15 cellular contexts compared by ENCODE assay signal in the genomic region with DNA sequence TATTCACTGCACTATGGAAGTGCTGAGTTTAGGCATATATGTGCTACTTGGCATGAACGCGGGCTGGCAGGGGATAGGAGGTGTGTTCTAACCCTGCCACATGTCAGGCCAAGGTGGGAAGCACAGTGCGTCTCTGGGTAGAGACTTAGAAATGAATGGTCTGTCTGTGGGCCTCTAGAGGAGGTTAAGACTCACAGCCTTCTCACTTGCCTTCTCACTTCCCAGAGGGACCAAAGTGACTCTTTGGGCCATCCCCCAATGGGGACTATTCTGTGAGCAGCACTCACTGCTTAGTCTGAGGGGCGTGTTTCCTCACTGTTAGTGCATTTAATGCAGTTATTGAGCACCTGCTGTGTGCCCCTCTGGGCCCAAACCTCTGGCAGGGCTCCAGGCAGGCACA. TPM values are rescaled to one million over a fixed set of nuclear protein-coding genes. Genes with fewer than 3 reads are reported as not detected.
DNase-seq lines count a peak whose midpoint lies in the region; ATAC-seq, FAIRE-seq and TF ChIP-seq lines count a peak whose summit lies in the region.
"Had no signal": no experiment of that assay in that cellular context is flagged by ENCODE, and none has a peak within 500 bp of the region (broad histone marks: within the 10 kb centered on the region; RNA-seq: fewer than 3 reads in every experiment).

No MANE protein-coding gene starts in this region.

- H3K36me3 ChIP-seq in IMR-90 (ENCODE audit: control insufficient read depth, insufficient read depth, low read length), result peaks cover 5% of the 10 kb centered on the region; the same call in 1 of the 2 replicates
- peaks cover 5% of the 10 kb centered on the region; the same call in 2 of the 3 replicates for H3K36me3 ChIP-seq in K562 (ENCODE audit: control insufficient read depth, insufficient read depth, low read length)
- no peaks in the 10 kb centered on the region for H3K36me3 ChIP-seq in HepG2 (replicated peaks in 1 of 2; ENCODE audit: control insufficient read depth in 1 of 2, insufficient read depth in 2 of 2, low read length in 2 of 2)
- H3K36me3 ChIP-seq in urinary bladder (ENCODE audit: insufficient read depth), result no peaks in the 10 kb centered on the region
- no peaks in the 10 kb centered on the region for H3K36me3 ChIP-seq in CD4-positive, alpha-beta memory T cell (ENCODE audit: insufficient read depth, low read length)
- no peaks in the 10 kb centered on the region for H3K36me3 ChIP-seq in neuronal stem cell (replicated peaks in 1 of 2; ENCODE audit: control insufficient read depth in 2 of 2, insufficient read depth in 2 of 2, low read length in 2 of 2)

- H3K18ac ChIP-seq in IMR-90 (ENCODE audit: low read depth, low read length) (no peak overlapping the region), neuronal stem cell (ENCODE audit: low read length) (no peak overlapping the region)

- no peak overlapping the region for H2AFZ ChIP-seq in IMR-90 (replicated peaks; ENCODE audit: low read length, poor library complexity)
- no peak overlapping the region for H2AFZ ChIP-seq in K562 (ENCODE audit: low read depth, low read length)
- no peak overlapping the region for H2AFZ ChIP-seq in HepG2 (ENCODE audit: low read length)
- no peak overlapping the region for H2AFZ ChIP-seq in neuronal stem cell (ENCODE audit: low read length)

- H3K14ac ChIP-seq in IMR-90 (replicated peaks; ENCODE audit: low read depth, low read length) (no peak overlapping the region), neuronal stem cell (ENCODE audit: low read length) (no peak overlapping the region)

- DNase-seq in IMR-90 (no peak), K562 (ENCODE audit: extremely low read depth in 1 of 4, low spot score in 3 of 4) (no peak), HepG2 (ENCODE audit: low spot score) (no peak), neuronal stem cell (ENCODE audit: low spot score) (no peak)
- DNase-seq in CD4-positive, alpha-beta memory T cell, result no peak
- DNase-seq: DMS 273 treated with DMSO at 0.1 percent for 48 hours, HCEC 1CT, KBM-7, NCI-H1092, NCI-H1694 treated with DMSO at 0.1 percent for 48 hours, NCI-H774 had no signal

- H3K9me3 Mint-ChIP-seq in CD4-positive, alpha-beta memory T cell, result no peaks in the 10 kb centered on the region

- TF ChIP-seq EP300 in K562 (IDR thresholded peaks at IDR 0.05; ENCODE audit: low read length) (no peak), HepG2 (IDR thresholded peaks at IDR 0.05; ENCODE audit: low read depth in 2 of 2, low read length in 2 of 2) (no peak), HepG2 (CRISPR knock-in tag; IDR thresholded peaks at IDR 0.05; ENCODE audit: borderline replicate concordance) (no peak)

- H3K4me2 ChIP-seq in IMR-90 (ENCODE audit: low read depth, low read length), result no peak overlapping the region
- H3K4me2 ChIP-seq in K562 (ENCODE audit: insufficient read depth, low read length), result peak overlapping the region; percentile 25
- H3K4me2 ChIP-seq in HepG2 (ENCODE audit: low read depth, low read length), result no peak overlapping the region
- no peak overlapping the region for H3K4me2 ChIP-seq in neuronal stem cell (ENCODE audit: insufficient read depth, low read length, poor library complexity, severe bottlenecking)

- H2BK120ac ChIP-seq in IMR-90 (ENCODE audit: low read depth, low read length), result no peak overlapping the region
- no peak overlapping the region for H2BK120ac ChIP-seq in neuronal stem cell (ENCODE audit: low read depth, low read length)

- H3K4ac ChIP-seq in IMR-90 (ENCODE audit: low read depth, low read length) (no peak overlapping the region), neuronal stem cell (ENCODE audit: low read length) (no peak overlapping the region)

- H3K4me3 Mint-ChIP-seq in CD4-positive, alpha-beta memory T cell, result peak overlapping the region in 3 of 8 donors; percentile 21 to 68 (median 29)

- H3K79me2 ChIP-seq in K562 (ENCODE audit: control insufficient read depth, insufficient read depth, low read length), result peaks cover 40% of the 10 kb centered on the region
- peaks cover 21% of the 10 kb centered on the region for H3K79me2 ChIP-seq in HepG2 (ENCODE audit: insufficient read depth, low read length)

- H3K9ac ChIP-seq in IMR-90 (ENCODE audit: low read depth, low read length) (no peak overlapping the region), K562 (ENCODE audit: insufficient read depth in 1 of 2, low read depth in 2 of 2, low read length in 2 of 2) (peak overlapping the region in 1 of 2 experiments; percentile 38; a peak in 2 of 4 replicates), HepG2 (ENCODE audit: insufficient read depth, low read depth, low read length) (no peak overlapping the region), neuronal stem cell (ENCODE audit: low read depth, low read length, poor library complexity) (no peak overlapping the region)

- H2AK9ac ChIP-seq in IMR-90 (replicated peaks; ENCODE audit: low read depth, low read length, poor library complexity), result no peak overlapping the region

- H3K4me3 ChIP-seq in IMR-90 (ENCODE audit: insufficient read depth, low read depth, low read length), result no peak overlapping the region
- no peak overlapping the region for H3K4me3 ChIP-seq in K562
- H3K4me3 ChIP-seq in HepG2 (replicated peaks in 1 of 3; ENCODE audit: insufficient read depth in 1 of 3, low read depth in 2 of 3, low read length in 3 of 3), result no peak overlapping the region
- H3K4me3 ChIP-seq in urinary bladder (ENCODE audit: low read depth, low read length), result peak overlapping the region; percentile 6
- no peak overlapping the region for H3K4me3 ChIP-seq in CD4-positive, alpha-beta memory T cell (ENCODE audit: low read length in 2 of 2)
- H3K4me3 ChIP-seq in neuronal stem cell (ENCODE audit: low read length in 2 of 2), result no peak overlapping the region
- H3K4me3 ChIP-seq: SK-N-MC had no signal

- FAIRE-seq in K562 (lab: Jason Lieb, UNC) (no peak), HepG2 (lab: Jason Lieb, UNC) (no peak)

- H3K27me3 ChIP-seq in IMR-90 (ENCODE audit: control insufficient read depth, insufficient read depth, low read length), result peaks cover 45% of the 10 kb centered on the region
- H3K27me3 ChIP-seq in K562 (ENCODE audit: control insufficient read depth in 2 of 2, insufficient read depth in 2 of 2, low read length in 2 of 2), result no peaks in the 10 kb centered on the region
- H3K27me3 ChIP-seq in HepG2 (ENCODE audit: control insufficient read depth in 1 of 2, insufficient read depth in 2 of 2, low read length in 2 of 2), result no peaks in the 10 kb centered on the region
- peaks cover 33% of the 10 kb centered on the region for H3K27me3 ChIP-seq in CD4-positive, alpha-beta memory T cell (ENCODE audit: insufficient read depth, low read length)
- peaks cover 69 to 98% (median 93%) of the 10 kb centered on the region in 3 experiments for H3K27me3 ChIP-seq in neuronal stem cell (ENCODE audit: control insufficient read depth in 3 of 3, insufficient read depth in 3 of 3, low read depth in 1 of 3, low read length in 3 of 3)

- H2AK5ac ChIP-seq in IMR-90 (ENCODE audit: low read depth, low read length) (peak overlapping the region; percentile 71; the same call in 1 of the 2 replicates), neuronal stem cell (ENCODE audit: low read depth, low read length) (no peak overlapping the region)

- H3K4me1 ChIP-seq in IMR-90 (ENCODE audit: control insufficient read depth, insufficient read depth, low read length), result peaks cover 12% of the 10 kb centered on the region; the same call in 1 of the 2 replicates
- peaks cover 19 to 43% of the 10 kb centered on the region in 2 experiments for H3K4me1 ChIP-seq in K562 (replicated peaks in 1 of 2; ENCODE audit: control insufficient read depth in 2 of 2, insufficient read depth in 2 of 2, low read length in 2 of 2)
- peaks cover 18% of the 10 kb centered on the region for H3K4me1 ChIP-seq in HepG2 (ENCODE audit: insufficient read depth, low read length)
- no peaks in the 10 kb centered on the region for H3K4me1 ChIP-seq in urinary bladder (ENCODE audit: insufficient read depth)
- H3K4me1 ChIP-seq in CD4-positive, alpha-beta memory T cell (ENCODE audit: insufficient read depth, low read length), result peaks cover 26% of the 10 kb centered on the region
- H3K4me1 ChIP-seq in neuronal stem cell (ENCODE audit: control insufficient read depth in 2 of 2, insufficient read depth in 1 of 2, low read depth in 1 of 2, low read length in 2 of 2), result peaks cover 3 to 10% of the 10 kb centered on the region in 2 donors

- H3K23ac ChIP-seq in IMR-90 (ENCODE audit: low read depth, low read length), result no peak overlapping the region
- H3K23ac ChIP-seq in neuronal stem cell (ENCODE audit: low read depth, low read length, poor library complexity), result no peak overlapping the region

- dilution Hi-C loops in IMR-90 (cut with HindIII; ENCODE audit: low sequenced_read_pairs, unreplicated experiment), result no loop called here

- no peak overlapping the region for H3K56ac ChIP-seq in IMR-90 (ENCODE audit: extremely low read depth, insufficient read depth, low read length)

- TF ChIP-seq RAD21 in IMR-90 (IDR thresholded peaks at IDR 0.05; ENCODE audit: low read length), result no peak
- TF ChIP-seq RAD21 in K562 (CRISPR knock-in tag; conservative IDR thresholded peaks at IDR 0.05 in 1 of 2, IDR thresholded peaks at IDR 0.05 in 1 of 2), result no peak
- TF ChIP-seq RAD21 in HepG2 (CRISPR knock-in tag; IDR thresholded peaks at IDR 0.05), result no peak

- H3K9me3 ChIP-seq in IMR-90 (ENCODE audit: control insufficient read depth, insufficient read depth, low read length) (peaks cover 11% of the 10 kb centered on the region; the same call in 1 of the 2 replicates), K562 (replicated peaks; ENCODE audit: control insufficient read depth, insufficient read depth, low read depth, low read length) (no peaks in the 10 kb centered on the region), HepG2 (ENCODE audit: low read length) (no peaks in the 10 kb centered on the region), neuronal stem cell (replicated peaks in 1 of 2; ENCODE audit: control insufficient read depth in 2 of 2, insufficient read depth in 1 of 2, low read depth in 1 of 2, low read length in 2 of 2) (peaks cover 0 to 2% of the 10 kb centered on the region in 2 donors)
- no peaks in the 10 kb centered on the region for H3K9me3 ChIP-seq in CD4-positive, alpha-beta memory T cell (ENCODE audit: control insufficient read depth in 1 of 2, low read length in 2 of 2)

- in situ Hi-C loops in IMR-90 (cut with MboI; ENCODE audit: low sequenced_read_pairs), result no loop called here
- in situ Hi-C loops in K562 (cut with MboI), result no loop called here
- in situ Hi-C loops in HepG2 (cut with HindIII; ENCODE audit: extremely low pct_ligation_motif_present, low pct_unique_long_range_greater_than_20kb), result loop anchor here (10.0 kb wide), 2 partner anchors 148 to 298 kb away; no protein-coding TSS in a partner anchor

- H4K20me1 ChIP-seq in IMR-90 (ENCODE audit: insufficient read depth, low read length), result peaks cover 9% of the 10 kb centered on the region; the same call in 1 of the 2 replicates
- H4K20me1 ChIP-seq in K562 (replicated peaks; ENCODE audit: control insufficient read depth, insufficient read depth, low read length), result no peaks in the 10 kb centered on the region
- no peaks in the 10 kb centered on the region for H4K20me1 ChIP-seq in HepG2 (ENCODE audit: insufficient read depth, low read length)

- POLR2A ChIA-PET in IMR-90 (lab: Charles Lee; ENCODE audit: unreplicated experiment) (no interaction called here), K562 (lab: Yijun Ruan, JAX) (interaction anchor here (0.6 to 2.2 kb wide), 4 partner anchors 10 to 38 kb away, joined by 3 to 6 read pairs (median 4); no protein-coding TSS in a partner anchor), HepG2 (lab: Yijun Ruan, JAX) (no interaction called here)
- POLR2A ChIA-PET in CD4-positive, alpha-beta memory T cell (lab: Charles Lee; ENCODE audit: partially characterized antibody), result no interaction called here

- no TSS peak for BruUV-seq in IMR-90 (replicated peaks; lab: Mats Ljungman, UMichigan)
- BruUV-seq in K562 (replicated peaks; lab: Mats Ljungman, UMichigan), result no TSS peak
- no TSS peak for BruUV-seq in HepG2 (replicated peaks; lab: Mats Ljungman, UMichigan)

- peaks cover 48 to 54% of the 10 kb centered on the region in 2 donors for H3K27me3 Mint-ChIP-seq in CD4-positive, alpha-beta memory T cell

- no peak overlapping the region for H4K91ac ChIP-seq in IMR-90 (ENCODE audit: insufficient read depth, low read depth, low read length)
- H4K91ac ChIP-seq in neuronal stem cell (ENCODE audit: low read depth, low read length, poor library complexity), result no peak overlapping the region

- peaks cover 11 to 39% (median 22%) of the 10 kb centered on the region in 4 donors for H3K4me1 Mint-ChIP-seq in CD4-positive, alpha-beta memory T cell

- TF ChIP-seq POLR2A in IMR-90 (IDR thresholded peaks at IDR 0.05; ENCODE audit: low read depth, low read length) (no peak), K562 (conservative IDR thresholded peaks at IDR 0.05) (no peak), HepG2 (IDR thresholded peaks at IDR 0.05; ENCODE audit: insufficient read depth in 1 of 2, low read depth in 2 of 2, low read length in 2 of 2) (no peak), GM18505 (IDR thresholded peaks at IDR 0.05; ENCODE audit: borderline replicate concordance, extremely low read depth, insufficient read depth, insufficient read length) (no peak)

- H4K5ac ChIP-seq in IMR-90 (ENCODE audit: low read depth, low read length), result no peak overlapping the region; the same call in 1 of the 2 replicates

- H3K79me1 ChIP-seq in IMR-90 (ENCODE audit: low read depth in 1 of 2, low read length in 2 of 2) (peaks cover 3 to 9% of the 10 kb centered on the region in 2 experiments; a peak in 1 of 4 replicates), neuronal stem cell (ENCODE audit: low read depth, low read length) (no peaks in the 10 kb centered on the region)

- no peak overlapping the region for H3K27ac Mint-ChIP-seq in CD4-positive, alpha-beta memory T cell

- CTCF ChIA-PET in IMR-90 (lab: Yijun Ruan, JAX), result no interaction called here
- CTCF ChIA-PET in K562 (lab: Yijun Ruan, JAX; ENCODE audit: low intra/inter-chr PET ratio), result no interaction called here
- CTCF ChIA-PET in HepG2 (lab: Yijun Ruan, JAX; ENCODE audit: low intra/inter-chr PET ratio, low total read pairs), result no interaction called here
- CTCF ChIA-PET in CD4-positive, alpha-beta memory T cell (lab: Charles Lee; ENCODE audit: partially characterized antibody), result no interaction called here

- H2BK5ac ChIP-seq in IMR-90 (ENCODE audit: low read depth, low read length, poor library complexity, severe bottlenecking) (no peak overlapping the region), neuronal stem cell (ENCODE audit: low read length) (no peak overlapping the region)

- no peak for ATAC-seq in IMR-90 (ENCODE audit: low read depth)
- ATAC-seq in K562, result no peak
- ATAC-seq in HepG2, result no peak
- ATAC-seq in GM18505 (IDR thresholded peaks at IDR 0.05; ENCODE audit: unreplicated experiment), result no peak

- no peak overlapping the region for H4K8ac ChIP-seq in IMR-90 (ENCODE audit: low read depth in 2 of 2, low read length in 2 of 2)
- H4K8ac ChIP-seq in neuronal stem cell (ENCODE audit: low read depth, low read length), result no peak overlapping the region

- intact Hi-C loops in IMR-90 (cut with micrococcal nuclease), result no loop called here
- intact Hi-C loops in K562 (cut with micrococcal nuclease), result no loop called here
- intact Hi-C loops in HepG2 (cut with micrococcal nuclease; ENCODE audit: unreplicated experiment), result no loop called here
- intact Hi-C loops in CD4-positive, alpha-beta memory T cell (cut with micrococcal nuclease), result no loop called here

- no peak overlapping the region for H2BK12ac ChIP-seq in neuronal stem cell (ENCODE audit: low read length)

- H3K9me1 ChIP-seq in IMR-90 (ENCODE audit: insufficient read depth, low read length) (0 out of 2 replicates have a peak, but pooled peaks cover 6% of the 10 kb centered on the region), K562 (ENCODE audit: control insufficient read depth, insufficient read depth, low read length) (no peaks in the 10 kb centered on the region)

- no peak overlapping the region for H2BK15ac ChIP-seq in IMR-90 (ENCODE audit: low read depth, low read length)
- no peak overlapping the region for H2BK15ac ChIP-seq in neuronal stem cell (ENCODE audit: low read length)

- H3K36me3 Mint-ChIP-seq in CD4-positive, alpha-beta memory T cell, result no peaks in the 10 kb centered on the region

- H3K27ac ChIP-seq in IMR-90 (ENCODE audit: insufficient read depth, low read length), result no peak overlapping the region
- H3K27ac ChIP-seq in K562 (ENCODE audit: extremely low read depth, low read depth, low read length), result no peak overlapping the region
- no peak overlapping the region for H3K27ac ChIP-seq in HepG2 (ENCODE audit: extremely low read length, insufficient read depth, low read length)
- peak overlapping the region; percentile 66 for H3K27ac ChIP-seq in urinary bladder (ENCODE audit: low read depth)
- H3K27ac ChIP-seq in CD4-positive, alpha-beta memory T cell (ENCODE audit: low read depth, low read length), result no peak overlapping the region
- no peak overlapping the region for H3K27ac ChIP-seq in neuronal stem cell (replicated peaks; ENCODE audit: low read length)
- H3K27ac ChIP-seq: SK-N-MC had no signal

- no peak overlapping the region for H2BK20ac ChIP-seq in IMR-90 (ENCODE audit: low read depth, low read length)

- no CpG with 5 or more reads among the region's 4 CpGs for WGBS in IMR-90 (ENCODE audit: extremely low coverage in 2 of 2, insufficient read length in 1 of 2), 2 experiments
- 74% methylated on average over 4 of the region's 4 CpGs for WGBS in K562 (ENCODE audit: insufficient coverage, low coverage, missing lambda C conversion rate)
- WGBS in HepG2 (ENCODE audit: low lambda C conversion rate), result 92% methylated on average over 4 of the region's 4 CpGs
- 43% methylated on average over 4 of the region's 4 CpGs for WGBS in urinary bladder
- no CpG with 5 or more reads among the region's 4 CpGs for WGBS in neuronal stem cell (ENCODE audit: extremely low coverage in 2 of 2, insufficient read length in 2 of 2, insufficient replicate concordance in 1 of 2), 2 donors

- TF ChIP-seq CTCF in IMR-90 (conservative IDR thresholded peaks at IDR 0.05; ENCODE audit: low read depth, low read length) (no peak), K562 (IDR thresholded peaks at IDR 0.05 in 2 of 3, conservative IDR thresholded peaks at IDR 0.05 in 1 of 3; ENCODE audit: insufficient read depth in 2 of 3, low read depth in 1 of 3, low read length in 3 of 3) (no peak), HepG2 (CRISPR knock-in tag; IDR thresholded peaks at IDR 0.05) (no peak)

RNA-seq across cellular contexts. Expression of a gene that starts 2.4 kb away (rescaled TPM):
- total RNA-seq in IMR-90 (2012; rRNA removed), result 10.3 and 10.4 TPM in 2 replicates
- 29.8 and 41.9 TPM in 2 replicates for polyA plus RNA-seq in IMR-90 (2012; rRNA removed)
- 29.9 and 83.6 TPM in 2 replicates for polyA plus RNA-seq in IMR-90 (2012; cell fraction: cytosol; rRNA removed)
- 40.5 and 74.0 TPM in 2 replicates for polyA plus RNA-seq in IMR-90 (2012; cell fraction: nucleus; rRNA removed; ENCODE audit: low replicate concordance)
- total RNA-seq in K562 (2011; cell fraction: chromatin; rRNA removed; ENCODE audit: low replicate concordance), result 10.2 and 35.6 TPM in 2 replicates
- total RNA-seq in K562 (2011; cell fraction: nucleolus; rRNA removed), result 39.9 and 42.6 TPM in 2 replicates
- 19.5 and 26.3 TPM in 2 replicates for total RNA-seq in K562 (2011; cell fraction: nucleoplasm; rRNA removed)
- total RNA-seq in K562 (2014; rRNA removed), result 59.8 and 73.9 TPM in 2 replicates
- total RNA-seq in K562 (2014; rRNA removed; fragmentation: Illumina TruSeq; extraction: Trizol), result 2.3 and 3.1 TPM in 2 replicates
- total RNA-seq in K562 (2015; rRNA removed; fragmentation: Illumina TruSeq; extraction: Trizol), result 24.9 and 25.3 TPM in 2 replicates
- 88.2 and 90.4 TPM in 2 replicates for total RNA-seq in K562 (2021)
- 30.8 and 50.1 TPM in 2 replicates for polyA plus RNA-seq in K562 (2011; rRNA removed)
- polyA plus RNA-seq in K562 (2011; cell fraction: cytosol; rRNA removed), result 91.0 and 189 TPM in 2 replicates
- polyA plus RNA-seq in K562 (2011; cell fraction: nucleus; rRNA removed), result 68.1 and 94.4 TPM in 2 replicates
- polyA plus RNA-seq in K562 (2012), result 34.0 and 38.0 TPM in 2 replicates
- 7.4 and 35.6 TPM in 2 replicates for polyA plus RNA-seq in K562 (2014; fragmentation: Illumina TruSeq; extraction: Trizol)
- polyA plus RNA-seq in K562 (2014; fragmentation: Nextera tagmentation; extraction: Ambion mirVana), result under 1 TPM; 0.13 to 0.17 TPM
- 58.7 and 64.6 TPM in 2 replicates for polyA plus RNA-seq in K562 (2014; rRNA removed)
- polyA minus RNA-seq in K562 (2011; rRNA and poly(A)+ RNA removed), result 12.0 and 21.7 TPM in 2 replicates
- 56.3 and 80.4 TPM in 2 replicates for polyA minus RNA-seq in K562 (2011; cell fraction: cytosol; rRNA and poly(A)+ RNA removed)
- 21.8 and 31.4 TPM in 2 replicates for polyA minus RNA-seq in K562 (2011; cell fraction: nucleus; rRNA and poly(A)+ RNA removed)
- total RNA-seq in HepG2 (2016; rRNA removed; fragmentation: Illumina TruSeq; extraction: Trizol), result 13.1 and 20.2 TPM in 2 replicates
- total RNA-seq in HepG2 (2016; cell fraction: cytosol; rRNA removed; fragmentation: Illumina TruSeq; extraction: Trizol; ENCODE audit: low read depth), result 12.8 and 17.7 TPM in 2 replicates
- total RNA-seq in HepG2 (2016; cell fraction: insoluble cytoplasmic fraction; rRNA removed; fragmentation: Illumina TruSeq; extraction: Trizol), result 12.5 and 19.9 TPM in 2 replicates
- total RNA-seq in HepG2 (2016; cell fraction: membrane; rRNA removed; fragmentation: Illumina TruSeq; extraction: Trizol), result 27.9 and 34.7 TPM in 2 replicates
- total RNA-seq in HepG2 (2016; cell fraction: nucleus; rRNA removed; fragmentation: Illumina TruSeq; extraction: Trizol), result 17.9 and 18.7 TPM in 2 replicates
- polyA plus RNA-seq in HepG2 (2011; rRNA removed), result 11.7 and 17.0 TPM in 2 replicates
- 13.4 and 20.2 TPM in 2 replicates for polyA plus RNA-seq in HepG2 (2011; cell fraction: cytosol; rRNA removed)
- polyA plus RNA-seq in HepG2 (2011; cell fraction: nucleus; rRNA removed), result 26.6 and 30.3 TPM in 2 replicates
- polyA plus RNA-seq in HepG2 (2012), result 6.9 and 13.4 TPM in 2 replicates
- 29.4 and 35.3 TPM in 2 replicates for polyA plus RNA-seq in HepG2 (2016; cell fraction: cytosol; fragmentation: Illumina TruSeq; extraction: Trizol; ENCODE audit: low read depth)
- 19.1 and 27.9 TPM in 2 replicates for polyA plus RNA-seq in HepG2 (2016; cell fraction: insoluble cytoplasmic fraction; fragmentation: Illumina TruSeq; extraction: Trizol; ENCODE audit: low read depth)
- 43.6 and 46.2 TPM in 2 replicates for polyA plus RNA-seq in HepG2 (2016; cell fraction: membrane; fragmentation: Illumina TruSeq; extraction: Trizol; ENCODE audit: low read depth)
- polyA plus RNA-seq in HepG2 (2016; cell fraction: nucleus; fragmentation: Illumina TruSeq; extraction: Trizol; ENCODE audit: insufficient read depth, low read depth), result 32.5 and 33.9 TPM in 2 replicates
- polyA minus RNA-seq in HepG2 (2011; rRNA and poly(A)+ RNA removed; ENCODE audit: low replicate concordance), result 19.5 and 28.2 TPM in 2 replicates
- polyA minus RNA-seq in HepG2 (2011; cell fraction: cytosol; rRNA and poly(A)+ RNA removed), result 10.5 and 12.9 TPM in 2 replicates
- polyA minus RNA-seq in HepG2 (2011; cell fraction: nucleus; rRNA and poly(A)+ RNA removed), result 6.4 and 6.8 TPM in 2 replicates
- total RNA-seq in urinary bladder, result 50.1 TPM
- 178 TPM for polyA plus RNA-seq in urinary bladder
- total RNA-seq in CD4-positive, alpha-beta memory T cell, result not detected
- not detected for polyA plus RNA-seq in CD4-positive, alpha-beta memory T cell
- polyA plus RNA-seq in neuronal stem cell (2013, experiment 1 of 2), result 0.17 TPM
- 0.14 TPM for polyA plus RNA-seq in neuronal stem cell (2013, experiment 2 of 2)
- total RNA-seq: Right ventricle myocardium inferior had no signal
